In genomic region chr7:157427811-157428553, GRCh38 we compare ENCODE assay signal across 16 cellular contexts.
"Had no signal": no experiment of that assay in that cellular context is flagged by ENCODE, and none has a peak within 500 bp of the region (broad histone marks: within the 10 kb centered on the region; RNA-seq: fewer than 3 reads in every experiment).

No MANE protein-coding gene starts in this region.

- H3K4me3 Mint-ChIP-seq: mesothelial cell of epicardium; stimulated activated effector memory CD8-positive, alpha-beta T cell treated with anti-CD3 and anti-CD28 coated beads, Interleukin-12 subunit alpha, Interleukin-12 subunit beta, amount 100 ng/mL, for 72 hours had no signal

- H3K27ac Mint-ChIP-seq: mesothelial cell of epicardium; stimulated activated effector memory CD8-positive, alpha-beta T cell treated with anti-CD3 and anti-CD28 coated beads, Interleukin-12 subunit alpha, Interleukin-12 subunit beta, amount 100 ng/mL, for 72 hours had no signal

- H3K4me1 ChIP-seq: parathyroid adenoma had no signal

- ATAC-seq: stimulated activated effector memory CD8-positive, alpha-beta T cell treated with anti-CD3 and anti-CD28 coated beads, Interleukin-12 subunit alpha, Interleukin-12 subunit beta, amount 100 ng/mL, for 72 hours had no signal

- H3K9ac ChIP-seq: parathyroid adenoma had no signal

- H2AFZ ChIP-seq: parathyroid adenoma had no signal

- H3K27me3 ChIP-seq: heart left ventricle, SJSA1, transverse colon had no signal

- H3K9me3 Mint-ChIP-seq: mesothelial cell of epicardium; stimulated activated effector memory CD8-positive, alpha-beta T cell treated with anti-CD3 and anti-CD28 coated beads, Interleukin-12 subunit alpha, Interleukin-12 subunit beta, amount 100 ng/mL, for 72 hours had no signal

- H3K36me3 ChIP-seq: heart left ventricle, SJSA1, transverse colon had no signal

- H3K36me3 Mint-ChIP-seq: mesothelial cell of epicardium; stimulated activated effector memory CD8-positive, alpha-beta T cell treated with anti-CD3 and anti-CD28 coated beads, Interleukin-12 subunit alpha, Interleukin-12 subunit beta, amount 100 ng/mL, for 72 hours had no signal

- H3K9me3 ChIP-seq: heart left ventricle, SJSA1, transverse colon had no signal

- DNase-seq: activated CD4-positive, alpha-beta T cell treated with anti-CD3 and anti-CD28 coated beads for 48 hours; activated T-cell treated with anti-CD3 and anti-CD28 coated beads for 4 hours; caudate nucleus; effector CD4-positive, alpha-beta T cell; foreskin melanocyte; retina; small intestine; substantia nigra; SW 1271; transverse colon had no signal

- H3K27ac ChIP-seq: coronary artery, heart left ventricle, parathyroid adenoma, SJSA1, transverse colon had no signal

- H3K79me2 ChIP-seq: parathyroid adenoma had no signal

- H3K4me3 ChIP-seq: coronary artery, heart left ventricle, SJSA1, transverse colon had no signal
